ENCODE assay signal across 20 cellular contexts in genomic region chr11:73192272-73192671, GRCh38. TPM values are rescaled to one million over a fixed set of nuclear protein-coding genes. Genes with fewer than 3 reads are reported as not detected.
DNase-seq lines count a peak whose midpoint lies in the region; ATAC-seq and TF ChIP-seq lines count a peak whose summit lies in the region.
"Had no signal": no experiment of that assay in that cellular context is flagged by ENCODE, and none has a peak within 500 bp of the region (broad histone marks: within the 10 kb centered on the region; RNA-seq: fewer than 3 reads in every experiment).

No MANE protein-coding gene starts in this region.

- H3K9me2 ChIP-seq in PC-3 (replicated peaks; ENCODE audit: low read length), result no peaks in the 10 kb centered on the region

- CTCF ChIA-PET in activated CD4-positive, alpha-beta memory T cell treated with anti-CD3 and anti-CD28 coated beads for 36 hours (lab: Charles Lee), result no interaction called here
- CTCF ChIA-PET in activated CD4-positive, alpha-beta memory T cell treated with anti-CD3 and anti-CD28 coated beads, Interleukin-2, amount 10 ng/mL, durations not matched to agents 7 days and 5 days (lab: Charles Lee), result interaction anchor here (1.7 kb wide), 1 partner anchor 14 kb away, joined by 4 read pairs; no protein-coding TSS in a partner anchor
- CTCF ChIA-PET in PC-3 (lab: Charles Lee), result interaction anchor here (1.4 kb wide), 1 partner anchor 44 kb away, joined by 4 read pairs; no protein-coding TSS in a partner anchor

- H4K20me1 ChIP-seq in PC-3 (ENCODE audit: low read length), result no peaks in the 10 kb centered on the region

- H3K4me3 Mint-ChIP-seq in activated CD4-positive, alpha-beta memory T cell treated with anti-CD3 and anti-CD28 coated beads for 36 hours, result no peak overlapping the region
- H3K4me3 Mint-ChIP-seq in activated CD4-positive, alpha-beta memory T cell treated with anti-CD3 and anti-CD28 coated beads, Interleukin-2, amount 10 ng/mL, durations not matched to agents 7 days and 5 days, result no peak overlapping the region
- no peak overlapping the region for H3K4me3 Mint-ChIP-seq in activated T-helper 2 cell treated with anti-CD3 and anti-CD28 coated beads, Interferon-gamma antibody, Interleukin-2, Interleukin-4, amounts not matched to agents 10 μg/mL and 5 μg/mL and 100 μg/mL, durations not matched to agents 14 hours and 24 hours and 36 hours (ENCODE audit: low read depth)
- H3K4me3 Mint-ChIP-seq: activated CD8-positive, alpha-beta memory T cell treated with anti-CD3 and anti-CD28 coated beads, Interleukin-2, amount 10 ng/mL, durations not matched to agents 7 days and 5 days; CD4-positive, alpha-beta memory T cell; endodermal cell; immature natural killer cell had no signal

- no peak for TF ChIP-seq EP300 in sigmoid colon (IDR thresholded peaks at IDR 0.05)

- BruUV-seq in PC-3 (replicated peaks; lab: Mats Ljungman, UMichigan), result no TSS peak

- peaks cover 72% of the 10 kb centered on the region for H3K4me1 ChIP-seq in PC-3 (ENCODE audit: insufficient read depth, low read length)
- H3K4me1 ChIP-seq in esophagus (ENCODE audit: control insufficient read depth in 2 of 2, insufficient read depth in 2 of 2, low read length in 1 of 2), result peaks cover 10 to 44% of the 10 kb centered on the region in 2 donors
- H3K4me1 ChIP-seq in sigmoid colon, result peaks cover 0 to 10% (median 5%) of the 10 kb centered on the region in 4 donors
- H3K4me1 ChIP-seq: pancreas had no signal

- intact Hi-C loops in activated CD4-positive, alpha-beta memory T cell treated with anti-CD3 and anti-CD28 coated beads for 36 hours (cut with micrococcal nuclease), result no loop called here
- intact Hi-C loops in PC-3 (cut with micrococcal nuclease), result no loop called here
- intact Hi-C loops in sigmoid colon (cut with DNase I), result no loop called here
- intact Hi-C loops in activated T-helper 2 cell treated with anti-CD3 and anti-CD28 coated beads, Interferon-gamma antibody, Interleukin-2, Interleukin-4, amounts not matched to agents 10 μg/mL and 5 μg/mL and 100 μg/mL, durations not matched to agents 14 hours and 24 hours and 36 hours (cut with micrococcal nuclease), result no loop called here

- H3K27ac ChIP-seq in PC-3 (ENCODE audit: low read length), result peak overlapping the region; percentile 98
- peak overlapping the region; percentile 98 to 100 for H3K27ac ChIP-seq in esophagus (ENCODE audit: low read depth in 2 of 2, low read length in 1 of 2)
- H3K27ac ChIP-seq in sigmoid colon, result no peak overlapping the region
- H3K27ac ChIP-seq: pancreas had no signal

- ATAC-seq in PC-3, result peak; percentile 14
- ATAC-seq in HG02610 (IDR thresholded peaks at IDR 0.05; ENCODE audit: unreplicated experiment), result no peak
- ATAC-seq: A549; activated CD8-positive, alpha-beta memory T cell treated with anti-CD3 and anti-CD28 coated beads, Interleukin-2, amount 10 ng/mL, durations not matched to agents 7 days and 5 days had no signal

- H3K27me3 Mint-ChIP-seq in activated CD4-positive, alpha-beta memory T cell treated with anti-CD3 and anti-CD28 coated beads for 36 hours, result no peaks in the 10 kb centered on the region
- peaks cover 2% of the 10 kb centered on the region for H3K27me3 Mint-ChIP-seq in activated CD4-positive, alpha-beta memory T cell treated with anti-CD3 and anti-CD28 coated beads, Interleukin-2, amount 10 ng/mL, durations not matched to agents 7 days and 5 days
- H3K27me3 Mint-ChIP-seq in activated T-helper 2 cell treated with anti-CD3 and anti-CD28 coated beads, Interferon-gamma antibody, Interleukin-2, Interleukin-4, amounts not matched to agents 10 μg/mL and 5 μg/mL and 100 μg/mL, durations not matched to agents 14 hours and 24 hours and 36 hours (ENCODE audit: low read depth), result peaks cover 11% of the 10 kb centered on the region

- H3K4me3 ChIP-seq in PC-3 (ENCODE audit: low read length) (no peak overlapping the region), esophagus (ENCODE audit: low read depth in 1 of 2, low read length in 2 of 2) (no peak overlapping the region), sigmoid colon (no peak overlapping the region)
- H3K4me3 ChIP-seq: A549, pancreas had no signal

- peaks cover 21% of the 10 kb centered on the region for H3F3A ChIP-seq in PC-3 (ENCODE audit: low read length, unreplicated experiment)

- no peaks in the 10 kb centered on the region for H3K9me3 Mint-ChIP-seq in activated CD4-positive, alpha-beta memory T cell treated with anti-CD3 and anti-CD28 coated beads for 36 hours
- H3K9me3 Mint-ChIP-seq in activated CD4-positive, alpha-beta memory T cell treated with anti-CD3 and anti-CD28 coated beads, Interleukin-2, amount 10 ng/mL, durations not matched to agents 7 days and 5 days, result no peaks in the 10 kb centered on the region
- H3K9me3 Mint-ChIP-seq in activated T-helper 2 cell treated with anti-CD3 and anti-CD28 coated beads, Interferon-gamma antibody, Interleukin-2, Interleukin-4, amounts not matched to agents 10 μg/mL and 5 μg/mL and 100 μg/mL, durations not matched to agents 14 hours and 24 hours and 36 hours, result no peaks in the 10 kb centered on the region
- H3K9me3 Mint-ChIP-seq: CD4-positive, alpha-beta memory T cell; endodermal cell; immature natural killer cell had no signal

- no peaks in the 10 kb centered on the region for H3K36me3 Mint-ChIP-seq in activated CD4-positive, alpha-beta memory T cell treated with anti-CD3 and anti-CD28 coated beads for 36 hours
- no peaks in the 10 kb centered on the region for H3K36me3 Mint-ChIP-seq in activated CD4-positive, alpha-beta memory T cell treated with anti-CD3 and anti-CD28 coated beads, Interleukin-2, amount 10 ng/mL, durations not matched to agents 7 days and 5 days (ENCODE audit: low read depth)
- H3K36me3 Mint-ChIP-seq in activated T-helper 2 cell treated with anti-CD3 and anti-CD28 coated beads, Interferon-gamma antibody, Interleukin-2, Interleukin-4, amounts not matched to agents 10 μg/mL and 5 μg/mL and 100 μg/mL, durations not matched to agents 14 hours and 24 hours and 36 hours (ENCODE audit: low read depth), result no peaks in the 10 kb centered on the region
- H3K36me3 Mint-ChIP-seq: activated CD8-positive, alpha-beta memory T cell treated with anti-CD3 and anti-CD28 coated beads, Interleukin-2, amount 10 ng/mL, durations not matched to agents 7 days and 5 days; CD4-positive, alpha-beta memory T cell; immature natural killer cell had no signal

- TF ChIP-seq POLR2A in sigmoid colon (IDR thresholded peaks at IDR 0.05), result no peak

- POLR2A ChIA-PET in activated CD4-positive, alpha-beta memory T cell treated with anti-CD3 and anti-CD28 coated beads for 36 hours (lab: Charles Lee), result no interaction called here
- POLR2A ChIA-PET in activated CD4-positive, alpha-beta memory T cell treated with anti-CD3 and anti-CD28 coated beads, Interleukin-2, amount 10 ng/mL, durations not matched to agents 7 days and 5 days (lab: Charles Lee), result interaction anchor here (0.5 kb wide), 1 partner anchor 321 kb away, joined by 3 read pairs; no protein-coding TSS in a partner anchor
- POLR2A ChIA-PET in PC-3 (lab: Charles Lee; ENCODE audit: unreplicated experiment), result no interaction called here

- no peak overlapping the region for H2AFZ ChIP-seq in PC-3 (ENCODE audit: low read length)

- no peaks in the 10 kb centered on the region for H3K4me1 Mint-ChIP-seq in activated CD4-positive, alpha-beta memory T cell treated with anti-CD3 and anti-CD28 coated beads for 36 hours (ENCODE audit: low read depth)
- H3K4me1 Mint-ChIP-seq in activated CD4-positive, alpha-beta memory T cell treated with anti-CD3 and anti-CD28 coated beads, Interleukin-2, amount 10 ng/mL, durations not matched to agents 7 days and 5 days, result peaks cover 10% of the 10 kb centered on the region
- H3K4me1 Mint-ChIP-seq in activated T-helper 2 cell treated with anti-CD3 and anti-CD28 coated beads, Interferon-gamma antibody, Interleukin-2, Interleukin-4, amounts not matched to agents 10 μg/mL and 5 μg/mL and 100 μg/mL, durations not matched to agents 14 hours and 24 hours and 36 hours (ENCODE audit: low read depth), result no peaks in the 10 kb centered on the region
- H3K4me1 Mint-ChIP-seq: CD4-positive, alpha-beta memory T cell; endodermal cell; immature natural killer cell had no signal

- H3K27me3 ChIP-seq in PC-3 (ENCODE audit: low read length) (no peaks in the 10 kb centered on the region), esophagus (ENCODE audit: control insufficient read depth in 1 of 2, insufficient read depth in 2 of 2, low read length in 2 of 2) (no peaks in the 10 kb centered on the region), sigmoid colon (no peaks in the 10 kb centered on the region)
- H3K27me3 ChIP-seq: pancreas had no signal

- peak; percentile 33 for DNase-seq in activated CD4-positive, alpha-beta memory T cell treated with anti-CD3 and anti-CD28 coated beads for 36 hours
- DNase-seq in activated CD4-positive, alpha-beta memory T cell treated with anti-CD3 and anti-CD28 coated beads, Interleukin-2, amount 10 ng/mL, durations not matched to agents 7 days and 5 days, result no peak
- DNase-seq in PC-3 (peak; percentile 99), sigmoid colon (peak; percentile 59), KG1 (lab: John Stamatoyannopoulos, UW) (no peak)
- no peak for DNase-seq in activated T-helper 2 cell treated with anti-CD3 and anti-CD28 coated beads, Interferon-gamma antibody, Interleukin-2, Interleukin-4, amounts not matched to agents 10 μg/mL and 5 μg/mL and 100 μg/mL, durations not matched to agents 14 hours and 24 hours and 36 hours (ENCODE audit: low spot score)
- DNase-seq: activated CD8-positive, alpha-beta memory T cell treated with anti-CD3 and anti-CD28 coated beads, Interleukin-2, amount 10 ng/mL, durations not matched to agents 7 days and 5 days; CD4-positive, alpha-beta memory T cell; cerebellar nuclear complex; endodermal cell; H7; immature natural killer cell; IMR-90; NCI-H1105 treated with DMSO at 0.1 percent for 48 hours; pancreas; stimulated activated CD4-positive, alpha-beta T cell treated with anti-CD3 and anti-CD28 coated beads, Interleukin-12 subunit alpha, Interleukin-12 subunit beta, amount 100 ng/mL, for 4 hours; substantia nigra had no signal

- peak overlapping the region; percentile 75 for H3K4me2 ChIP-seq in PC-3 (ENCODE audit: low read length)
- H3K4me2 ChIP-seq: A549 had no signal

- no peaks in the 10 kb centered on the region for H3K36me3 ChIP-seq in PC-3 (ENCODE audit: low read depth, low read length)
- H3K36me3 ChIP-seq in esophagus (ENCODE audit: control insufficient read depth in 2 of 2, insufficient read depth in 2 of 2, low read length in 1 of 2), result no peaks in the 10 kb centered on the region
- no peaks in the 10 kb centered on the region for H3K36me3 ChIP-seq in sigmoid colon
- H3K36me3 ChIP-seq: pancreas had no signal

- H3K9ac ChIP-seq in PC-3 (ENCODE audit: low read length), result peak overlapping the region; percentile 89

- 61 to 63% methylated on average over 1 of the region's 1 CpG for WGBS in esophagus, 2 donors
- WGBS in sigmoid colon, 2 donors, result 99 to 100% methylated on average over 1 of the region's 1 CpG

- no peaks in the 10 kb centered on the region for H3K9me3 ChIP-seq in PC-3 (ENCODE audit: low read length)
- H3K9me3 ChIP-seq in esophagus (ENCODE audit: control insufficient read depth in 2 of 2, insufficient read depth in 1 of 2, low read depth in 1 of 2, low read length in 1 of 2), result no peaks in the 10 kb centered on the region
- H3K9me3 ChIP-seq in sigmoid colon, result no peaks in the 10 kb centered on the region
- H3K9me3 ChIP-seq: A549, pancreas had no signal

- H3K79me2 ChIP-seq in PC-3 (ENCODE audit: low read length), result peaks cover 8% of the 10 kb centered on the region; the same call in 1 of the 2 replicates

- no peak for TF ChIP-seq CTCF in PC-3 (conservative IDR thresholded peaks at IDR 0.05; ENCODE audit: low read depth, low read length)
- no peak for TF ChIP-seq CTCF in sigmoid colon (IDR thresholded peaks at IDR 0.05)

- H3K27ac Mint-ChIP-seq in activated CD4-positive, alpha-beta memory T cell treated with anti-CD3 and anti-CD28 coated beads for 36 hours, result no peak overlapping the region
- no peak overlapping the region for H3K27ac Mint-ChIP-seq in activated CD4-positive, alpha-beta memory T cell treated with anti-CD3 and anti-CD28 coated beads, Interleukin-2, amount 10 ng/mL, durations not matched to agents 7 days and 5 days
- H3K27ac Mint-ChIP-seq in activated T-helper 2 cell treated with anti-CD3 and anti-CD28 coated beads, Interferon-gamma antibody, Interleukin-2, Interleukin-4, amounts not matched to agents 10 μg/mL and 5 μg/mL and 100 μg/mL, durations not matched to agents 14 hours and 24 hours and 36 hours, result no peak overlapping the region
- H3K27ac Mint-ChIP-seq: activated CD8-positive, alpha-beta memory T cell treated with anti-CD3 and anti-CD28 coated beads, Interleukin-2, amount 10 ng/mL, durations not matched to agents 7 days and 5 days; CD4-positive, alpha-beta memory T cell; endodermal cell; immature natural killer cell had no signal

RNA-seq across cellular contexts. Expression of gene P2RY2, which starts 25.8 kb away (rescaled TPM):
- not detected for total RNA-seq in activated CD4-positive, alpha-beta memory T cell treated with anti-CD3 and anti-CD28 coated beads for 36 hours
- not detected for total RNA-seq in activated CD4-positive, alpha-beta memory T cell treated with anti-CD3 and anti-CD28 coated beads, Interleukin-2, amount 10 ng/mL, durations not matched to agents 7 days and 5 days
- total RNA-seq in PC-3 (2014; rRNA removed), result 54.8 and 72.9 TPM in 2 replicates
- polyA plus RNA-seq in esophagus, result 10 to 100 TPM; 17.8 to 26.0 TPM
- under 1 TPM in 1 of 4 donors, not detected in 3; 0.16 TPM for total RNA-seq in sigmoid colon
- polyA plus RNA-seq in sigmoid colon, result 1 to 10 TPM; 3.0 to 6.2 (median 4.2) TPM
- total RNA-seq in activated T-helper 2 cell treated with anti-CD3 and anti-CD28 coated beads, Interferon-gamma antibody, Interleukin-2, Interleukin-4, amounts not matched to agents 10 μg/mL and 5 μg/mL and 100 μg/mL, durations not matched to agents 14 hours and 24 hours and 36 hours, result not detected in 2 replicates
- total RNA-seq: activated CD8-positive, alpha-beta memory T cell treated with anti-CD3 and anti-CD28 coated beads, Interleukin-2, amount 10 ng/mL, durations not matched to agents 7 days and 5 days; CD4-positive, alpha-beta memory T cell; IMR-90 had no signal
- polyA plus RNA-seq: CD4-positive, alpha-beta memory T cell; IMR-90 had no signal

RNA-seq across cellular contexts. Expression of gene FCHSD2, which starts 50.2 kb away (rescaled TPM):
- 10 to 100 TPM; 21.9 to 24.1 TPM for total RNA-seq in activated CD4-positive, alpha-beta memory T cell treated with anti-CD3 and anti-CD28 coated beads for 36 hours
- total RNA-seq in activated CD4-positive, alpha-beta memory T cell treated with anti-CD3 and anti-CD28 coated beads, Interleukin-2, amount 10 ng/mL, durations not matched to agents 7 days and 5 days, result 10 to 100 TPM; 40.8 to 41.7 TPM
- total RNA-seq in PC-3 (2014; rRNA removed) (7.1 and 8.8 TPM in 2 replicates), sigmoid colon (10 to 100 TPM; 16.4 to 36.3 (median 19.4) TPM)
- polyA plus RNA-seq in esophagus (1 to 10 TPM; 3.7 to 4.7 TPM), sigmoid colon (10 to 100 TPM in 1 of 3 donors, 1 to 10 TPM in 2; 6.9 to 19.3 (median 7.2) TPM)
- 16.0 and 18.1 TPM in 2 replicates for total RNA-seq in activated T-helper 2 cell treated with anti-CD3 and anti-CD28 coated beads, Interferon-gamma antibody, Interleukin-2, Interleukin-4, amounts not matched to agents 10 μg/mL and 5 μg/mL and 100 μg/mL, durations not matched to agents 14 hours and 24 hours and 36 hours

Comparison
In these comparisons a context has a peak if more than half of its experiments do, and no peak if none do; other contexts are left out.
1. DNase-seq: peak in activated CD4-positive, alpha-beta memory T cell treated with anti-CD3 and anti-CD28 coated beads for 36 hours (single experiment), PC-3 (single experiment) and sigmoid colon (single experiment); none in activated CD4-positive, alpha-beta memory T cell treated with anti-CD3 and anti-CD28 coated beads, Interleukin-2, amount 10 ng/mL, durations not matched to agents 7 days and 5 days (single experiment), KG1 (single experiment) and activated T-helper 2 cell treated with anti-CD3 and anti-CD28 coated beads, Interferon-gamma antibody, Interleukin-2, Interleukin-4, amounts not matched to agents 10 μg/mL and 5 μg/mL and 100 μg/mL, durations not matched to agents 14 hours and 24 hours and 36 hours (single experiment).
2. H3K27ac ChIP-seq: peak in PC-3 (single experiment) and esophagus (2 of 2); none in sigmoid colon (0 of 4).
3. RNA of gene P2RY2, which starts 25.8 kb away (total RNA-seq): 54.8 to 72.9 TPM in PC-3; 0.16 TPM in sigmoid colon, not detected in activated CD4-positive, alpha-beta memory T cell treated with anti-CD3 and anti-CD28 coated beads for 36 hours, not detected in activated CD4-positive, alpha-beta memory T cell treated with anti-CD3 and anti-CD28 coated beads, Interleukin-2, amount 10 ng/mL, durations not matched to agents 7 days and 5 days and not detected in activated T-helper 2 cell treated with anti-CD3 and anti-CD28 coated beads, Interferon-gamma antibody, Interleukin-2, Interleukin-4, amounts not matched to agents 10 μg/mL and 5 μg/mL and 100 μg/mL, durations not matched to agents 14 hours and 24 hours and 36 hours; every median in the first group is over 10 times any median in the second.